In the genomic region with DNA sequence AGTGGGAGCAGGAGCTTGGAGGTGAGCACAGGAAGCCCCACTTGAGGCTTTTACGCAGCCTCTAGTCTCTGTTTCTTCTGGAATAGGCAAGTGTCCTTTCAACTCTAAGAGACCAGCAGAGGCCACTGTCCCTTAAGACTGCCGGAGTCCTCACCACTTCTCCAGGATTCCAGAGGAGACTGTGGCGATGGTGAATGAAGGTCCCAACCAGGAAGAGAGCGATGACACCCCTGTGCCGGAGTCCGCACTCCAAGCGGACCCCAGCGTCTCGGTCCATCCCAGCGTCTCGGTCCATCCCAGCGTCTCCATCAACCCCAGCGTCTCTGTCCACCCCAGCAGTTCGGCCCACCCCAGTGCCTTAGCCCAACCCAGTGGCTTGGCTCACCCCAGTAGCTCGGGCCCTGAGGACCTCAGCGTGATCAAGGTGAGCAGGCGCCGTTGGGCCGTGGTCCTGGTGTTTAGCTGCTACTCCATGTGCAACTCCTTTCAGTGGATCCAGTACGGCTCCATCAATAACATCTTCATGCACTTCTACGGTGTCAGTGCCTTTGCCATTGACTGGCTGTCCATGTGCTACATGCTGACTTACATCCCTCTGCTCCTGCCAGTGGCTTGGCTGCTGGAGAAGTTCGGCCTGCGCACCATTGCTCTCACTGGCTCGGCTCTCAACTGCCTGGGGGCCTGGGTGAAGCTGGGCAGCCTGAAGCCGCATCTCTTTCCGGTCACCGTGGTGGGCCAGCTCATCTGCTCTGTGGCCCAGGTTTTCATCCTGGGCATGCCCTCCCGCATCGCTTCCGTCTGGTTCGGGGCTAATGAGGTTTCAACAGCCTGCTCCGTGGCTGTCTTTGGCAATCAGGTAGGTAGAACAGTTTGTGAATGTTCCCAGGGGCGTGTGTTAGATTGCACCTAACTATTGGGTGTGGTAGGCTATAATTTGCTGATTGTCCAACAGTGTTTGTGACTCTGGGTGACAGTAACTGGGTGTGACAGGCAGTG, we compare ENCODE assay signal across 8 cellular contexts. TPM values are rescaled to one million over a fixed set of nuclear protein-coding genes. Genes with fewer than 3 reads are reported as not detected.
A peak's percentile ranks its signal among the peaks of the same experiment; 100 is the strongest.
DNase-seq lines count a peak whose midpoint lies in the region; ATAC-seq lines count a peak whose summit lies in the region.

No MANE protein-coding gene starts in this region.

- peak overlapping the region; percentile 47 for H3K27ac Mint-ChIP-seq in activated CD4-positive, alpha-beta T cell treated with anti-CD3 and anti-CD28 coated beads, Interleukin-2, amount 10 ng/mL, durations not matched to agents 7 days and 5 days

- H3K4me1 Mint-ChIP-seq in activated CD4-positive, alpha-beta T cell treated with anti-CD3 and anti-CD28 coated beads, Interleukin-2, amount 10 ng/mL, durations not matched to agents 7 days and 5 days, result peaks cover 21% of the 10 kb centered on the region

- H3K9me3 ChIP-seq in NT2/D1 (ENCODE audit: insufficient read depth, low read length) (no peaks in the 10 kb centered on the region), endocrine pancreas (ENCODE audit: control insufficient read depth, low read length) (no peaks in the 10 kb centered on the region), mucosa of stomach (ENCODE audit: control insufficient read depth, low read length) (no peaks in the 10 kb centered on the region)

- H3K9ac ChIP-seq in NT2/D1 (ENCODE audit: insufficient read length, low read depth) (peak overlapping the region; percentile 62), endocrine pancreas (ENCODE audit: control insufficient read depth, insufficient read depth, low read length) (peak overlapping the region; percentile 69), mucosa of stomach (ENCODE audit: low read length) (peak overlapping the region; percentile 47)

- no peak for DNase-seq in activated CD4-positive, alpha-beta T cell treated with anti-CD3 and anti-CD28 coated beads, Interleukin-2, amount 10 ng/mL, durations not matched to agents 7 days and 5 days
- no peak for DNase-seq in activated CD4-positive, alpha-beta T cell treated with anti-CD3 and anti-CD28 coated beads, Interleukin-2, amount 50 U/mL, for 48 hours
- DNase-seq in NT2/D1 (ENCODE audit: low read depth, low spot score), result no peak
- DNase-seq in NCI-H446 treated with DMSO at 0.1 percent for 48 hours (lab: John Stamatoyannopoulos, UW), result no peak
- DNase-seq in effector CD4-positive, alpha-beta T cell, result no peak

- CTCF ChIA-PET in activated CD4-positive, alpha-beta T cell treated with anti-CD3 and anti-CD28 coated beads, Interleukin-2, amount 10 ng/mL, durations not matched to agents 7 days and 5 days (lab: Charles Lee), result interaction anchor here (1.0 to 2.8 kb wide), 8 partner anchors 11 to 403 kb away, joined by 3 to 13 read pairs (median 5); no protein-coding TSS in a partner anchor

- H3K27me3 Mint-ChIP-seq in activated CD4-positive, alpha-beta T cell treated with anti-CD3 and anti-CD28 coated beads, Interleukin-2, amount 10 ng/mL, durations not matched to agents 7 days and 5 days, result peaks cover 4% of the 10 kb centered on the region

- no peaks in the 10 kb centered on the region for H3K27me3 ChIP-seq in NT2/D1 (ENCODE audit: insufficient read depth, insufficient read length)
- peaks cover 2% of the 10 kb centered on the region for H3K27me3 ChIP-seq in endocrine pancreas (ENCODE audit: control insufficient read depth, insufficient read depth, low read length)
- H3K27me3 ChIP-seq in mucosa of stomach (ENCODE audit: control insufficient read depth, insufficient read depth, low read length), result peaks cover 20% of the 10 kb centered on the region

- POLR2A ChIA-PET in activated CD4-positive, alpha-beta T cell treated with anti-CD3 and anti-CD28 coated beads, Interleukin-2, amount 10 ng/mL, durations not matched to agents 7 days and 5 days (lab: Charles Lee), result no interaction called here

- H3K4me3 ChIP-seq in NT2/D1 (ENCODE audit: insufficient read length, low read depth), result peak overlapping the region; percentile 39
- no peak overlapping the region for H3K4me3 ChIP-seq in endocrine pancreas (ENCODE audit: control insufficient read depth, insufficient read depth, low read length)
- peak overlapping the region; percentile 24 for H3K4me3 ChIP-seq in mucosa of stomach (ENCODE audit: low read length)

- H3K36me3 ChIP-seq in NT2/D1 (ENCODE audit: insufficient read depth, insufficient read length, low read length) (no peaks in the 10 kb centered on the region), endocrine pancreas (ENCODE audit: control insufficient read depth, insufficient read depth, low read length) (no peaks in the 10 kb centered on the region), mucosa of stomach (ENCODE audit: control insufficient read depth, insufficient read depth, low read length) (no peaks in the 10 kb centered on the region)

- H3K4me3 Mint-ChIP-seq in activated CD4-positive, alpha-beta T cell treated with anti-CD3 and anti-CD28 coated beads, Interleukin-2, amount 10 ng/mL, durations not matched to agents 7 days and 5 days, result peak overlapping the region; percentile 82

- no peaks in the 10 kb centered on the region for H3K36me3 Mint-ChIP-seq in activated CD4-positive, alpha-beta T cell treated with anti-CD3 and anti-CD28 coated beads, Interleukin-2, amount 10 ng/mL, durations not matched to agents 7 days and 5 days (ENCODE audit: low read depth)

- peaks cover 2% of the 10 kb centered on the region for H3K4me1 ChIP-seq in NT2/D1 (ENCODE audit: insufficient read depth, insufficient read length)
- no peaks in the 10 kb centered on the region for H3K4me1 ChIP-seq in endocrine pancreas (ENCODE audit: control insufficient read depth, insufficient read depth, low read length)
- H3K4me1 ChIP-seq in mucosa of stomach (ENCODE audit: control insufficient read depth, insufficient read depth, low read length), result peaks cover 18% of the 10 kb centered on the region

- no peak for ATAC-seq in HG03045 (IDR thresholded peaks at IDR 0.05; ENCODE audit: unreplicated experiment)

- no peaks in the 10 kb centered on the region for H3K9me3 Mint-ChIP-seq in activated CD4-positive, alpha-beta T cell treated with anti-CD3 and anti-CD28 coated beads, Interleukin-2, amount 10 ng/mL, durations not matched to agents 7 days and 5 days

RNA-seq across cellular contexts. Expression of a gene that starts 0.7 kb away (rescaled TPM):
- total RNA-seq in activated CD4-positive, alpha-beta T cell treated with anti-CD3 and anti-CD28 coated beads, Interleukin-2, amount 10 ng/mL, durations not matched to agents 7 days and 5 days, result 1 to 10 TPM; 1.1 to 6.2 TPM

RNA-seq across cellular contexts. Expression of a gene that starts 56.8 kb away (rescaled TPM):
- total RNA-seq in activated CD4-positive, alpha-beta T cell treated with anti-CD3 and anti-CD28 coated beads, Interleukin-2, amount 10 ng/mL, durations not matched to agents 7 days and 5 days, result 10 to 100 TPM; 39.4 to 41.0 TPM
